Comparison of ENCODE assay signal across 8 cellular contexts in genomic region chr6:32785781-32786533, GRCh38. TPM values are rescaled to one million over a fixed set of nuclear protein-coding genes. Genes with fewer than 3 reads are reported as not detected.
DNase-seq lines count a peak whose midpoint lies in the region; ATAC-seq, FAIRE-seq and TF ChIP-seq lines count a peak whose summit lies in the region.

No MANE protein-coding gene starts in this region.

- H3K4me3 ChIP-seq in mammary epithelial cell (replicated peaks in 1 of 3; ENCODE audit: insufficient read depth in 1 of 3, low read depth in 2 of 3, low read length in 3 of 3): no peak overlapping the region
- no peak overlapping the region for H3K4me3 ChIP-seq in keratinocyte (ENCODE audit: control insufficient read depth in 2 of 3, extremely low read depth in 1 of 3, insufficient read depth in 2 of 3, low read depth in 1 of 3, low read length in 3 of 3)

- WGBS in mammary epithelial cell (ENCODE audit: low coverage, missing lambda C conversion rate): 43% methylated on average over 5 of the region's 5 CpGs

- H3K36me3 ChIP-seq in mammary epithelial cell (ENCODE audit: insufficient read depth, low read length) (no peaks in the 10 kb centered on the region), keratinocyte (ENCODE audit: control insufficient read depth in 2 of 2, extremely low read depth in 1 of 2, insufficient read depth in 2 of 2, low read length in 2 of 2) (no peaks in the 10 kb centered on the region)

- H2AFZ ChIP-seq in mammary epithelial cell (ENCODE audit: low read depth, low read length) (no peak overlapping the region), keratinocyte (ENCODE audit: control insufficient read depth, low read length) (no peak overlapping the region)

- dilution Hi-C loops in mammary epithelial cell (cut with HindIII; ENCODE audit: low sequenced_read_pairs): no loop called here
- dilution Hi-C loops in keratinocyte (cut with MboI; ENCODE audit: extremely low pct_ligation_motif_present, low sequenced_read_pairs): no loop called here

- H3K9ac ChIP-seq in mammary epithelial cell (ENCODE audit: insufficient read depth, low read length) (no peak overlapping the region), keratinocyte (ENCODE audit: control insufficient read depth, extremely low read depth, insufficient read depth, low read length) (no peak overlapping the region)

- TF ChIP-seq CTCF in mammary epithelial cell (conservative IDR thresholded peaks at IDR 0.05 in 1 of 2, IDR thresholded peaks at IDR 0.05 in 1 of 2; ENCODE audit: extremely low read depth in 1 of 2, insufficient read depth in 1 of 2, low read depth in 1 of 2, low read length in 2 of 2) (peak; percentile 61 to 73), keratinocyte (optimal IDR thresholded peaks at IDR 0.05 in 1 of 3, IDR thresholded peaks at IDR 0.05 in 1 of 3, conservative IDR thresholded peaks at IDR 0.05 in 1 of 3; ENCODE audit: extremely low read depth in 1 of 3, insufficient read depth in 2 of 3, low read length in 3 of 3) (peak; percentile 62 to 73 (median 72))

- FAIRE-seq in HTR-8/SVneo (lab: Jason Lieb, UNC): no peak
- FAIRE-seq in keratinocyte (lab: Jason Lieb, UNC): peak; percentile 71

- H3K4me1 ChIP-seq in mammary epithelial cell (ENCODE audit: insufficient read depth, low read length) (peaks cover 7% of the 10 kb centered on the region), keratinocyte (ENCODE audit: control insufficient read depth, extremely low read depth, insufficient read depth, low read length) (peaks cover 11% of the 10 kb centered on the region)

- H3K79me2 ChIP-seq in mammary epithelial cell (ENCODE audit: insufficient read depth, low read length): no peaks in the 10 kb centered on the region
- H3K79me2 ChIP-seq in keratinocyte (ENCODE audit: control insufficient read depth, insufficient read depth, low read length): no peaks in the 10 kb centered on the region

- H3K9me3 ChIP-seq in mammary epithelial cell (replicated peaks; ENCODE audit: insufficient read depth, low read length) (no peaks in the 10 kb centered on the region), keratinocyte (ENCODE audit: control insufficient read depth, low read depth, low read length) (no peaks in the 10 kb centered on the region)

- CTCF ChIA-PET in mammary epithelial cell (lab: Charles Lee; ENCODE audit: low non-redundant PET): interaction anchor here (0.5 to 1.2 kb wide), 5 partner anchors 82 to 923 kb away, joined by 3 to 8 read pairs (median 4); no protein-coding TSS in a partner anchor

- no peak for ATAC-seq in GM19328 (IDR thresholded peaks at IDR 0.05; ENCODE audit: unreplicated experiment)

- intact Hi-C loops in mammary epithelial cell (cut with micrococcal nuclease): loop anchor here (1.0 to 2.0 kb wide), 4 partner anchors 86 to 371 kb away; no protein-coding TSS in a partner anchor

- H3K4me2 ChIP-seq in mammary epithelial cell (ENCODE audit: insufficient read depth, low read depth, low read length) (no peak overlapping the region), keratinocyte (ENCODE audit: control insufficient read depth, extremely low read depth, insufficient read depth, low read depth, low read length) (no peak overlapping the region)

- H4K20me1 ChIP-seq in mammary epithelial cell (ENCODE audit: insufficient read depth, low read length): no peaks in the 10 kb centered on the region
- no peaks in the 10 kb centered on the region for H4K20me1 ChIP-seq in keratinocyte (ENCODE audit: control insufficient read depth, extremely low read depth, insufficient read depth, low read length)

- H3K27me3 ChIP-seq in mammary epithelial cell (ENCODE audit: insufficient read depth, low read length): no peaks in the 10 kb centered on the region
- no peaks in the 10 kb centered on the region for H3K27me3 ChIP-seq in keratinocyte (ENCODE audit: control insufficient read depth, extremely low read depth, insufficient read depth, low read length)

- no peaks in the 10 kb centered on the region for H3K9me1 ChIP-seq in keratinocyte (ENCODE audit: control insufficient read depth, extremely low read depth, insufficient read depth, low read length)

- BruUV-seq in mammary epithelial cell (replicated peaks; lab: Mats Ljungman, UMichigan): no TSS peak

- H3K27ac ChIP-seq in mammary epithelial cell (ENCODE audit: insufficient read depth, low read depth, low read length) (no peak overlapping the region), keratinocyte (ENCODE audit: control insufficient read depth, insufficient read depth, low read length) (no peak overlapping the region)

- DNase-seq in NCI-H345 (lab: John Stamatoyannopoulos, UW) (peak; percentile 17), NCI-H345 treated with DMSO at 0.1 percent for 48 hours (lab: John Stamatoyannopoulos, UW; ENCODE audit: unreplicated experiment) (no peak), HTR-8/SVneo (ENCODE audit: insufficient read length, low spot score) (peak; percentile 60), OCI-M1 (lab: John Stamatoyannopoulos, UW) (peak; percentile 91), mammary epithelial cell (peak; percentile 57), keratinocyte (ENCODE audit: low read depth, low spot score) (no peak), stromal cell of bone marrow (ENCODE audit: low read depth) (peak; percentile 57)

- in situ Hi-C loops in mammary epithelial cell (cut with MboI; ENCODE audit: low sequenced_read_pairs in 2 of 2): loop anchor here (10.0 to 25.0 kb wide), 3 partner anchors 71 to 549 kb away; no protein-coding TSS in a partner anchor

RNA-seq across cellular contexts. Expression of gene HLA-DQB2, which starts 22.6 kb away (rescaled TPM):
- under 1 TPM in 1 of 2 donors, not detected in 1; 0.50 TPM for total RNA-seq in mammary epithelial cell
- polyA plus RNA-seq in mammary epithelial cell (not detected), keratinocyte (not detected in 3 replicates)
- polyA minus RNA-seq in mammary epithelial cell (not detected), keratinocyte (not detected in 3 replicates)
- not detected for polyA plus RNA-seq in keratinocyte (2011; ENCODE audit: low read depth)
- polyA plus RNA-seq in keratinocyte (2011; cell fraction: cytosol; rRNA removed): not detected in 2 replicates
- not detected in 2 replicates for polyA plus RNA-seq in keratinocyte (2011; cell fraction: nucleus; rRNA removed)
- not detected in 2 replicates for polyA plus RNA-seq in keratinocyte (2012; ENCODE audit: low replicate concordance)
- polyA minus RNA-seq in keratinocyte (2011; cell fraction: cytosol; rRNA and poly(A)+ RNA removed): not detected
- polyA minus RNA-seq in keratinocyte (2011; cell fraction: nucleus; rRNA and poly(A)+ RNA removed): not detected in 2 replicates

RNA-seq across cellular contexts. Expression of gene HLA-DOB, which starts 30.8 kb away (rescaled TPM):
- total RNA-seq in mammary epithelial cell: 1 to 10 TPM; 5.5 to 8.3 TPM
- polyA plus RNA-seq in mammary epithelial cell (13.3 TPM), keratinocyte (9.2 to 12.7 TPM (median 12.5 TPM) in 3 replicates)
- polyA minus RNA-seq in mammary epithelial cell (20.0 TPM), keratinocyte (4.6 to 5.1 TPM (median 4.9 TPM) in 3 replicates)
- polyA plus RNA-seq in keratinocyte (2011; ENCODE audit: low read depth): 0.34 TPM
- polyA plus RNA-seq in keratinocyte (2011; cell fraction: cytosol; rRNA removed): 4.4 and 6.7 TPM in 2 replicates
- polyA plus RNA-seq in keratinocyte (2011; cell fraction: nucleus; rRNA removed): 24.8 and 29.0 TPM in 2 replicates
- 3.8 and 7.3 TPM in 2 replicates for polyA plus RNA-seq in keratinocyte (2012; ENCODE audit: low replicate concordance)
- polyA minus RNA-seq in keratinocyte (2011; cell fraction: cytosol; rRNA and poly(A)+ RNA removed): not detected
- 5.6 and 5.8 TPM in 2 replicates for polyA minus RNA-seq in keratinocyte (2011; cell fraction: nucleus; rRNA and poly(A)+ RNA removed)

RNA-seq across cellular contexts. Expression of gene HLA-DQA2, which starts 44.8 kb away (rescaled TPM):
- total RNA-seq in mammary epithelial cell: not detected
- polyA plus RNA-seq in mammary epithelial cell: not detected
- polyA minus RNA-seq in mammary epithelial cell: not detected
- not detected in 3 replicates for polyA plus RNA-seq in keratinocyte
- not detected for polyA plus RNA-seq in keratinocyte (2011; ENCODE audit: low read depth)
- polyA plus RNA-seq in keratinocyte (2011; cell fraction: cytosol; rRNA removed): not detected in 2 replicates
- polyA plus RNA-seq in keratinocyte (2011; cell fraction: nucleus; rRNA removed): not detected in 2 replicates
- polyA plus RNA-seq in keratinocyte (2012; ENCODE audit: low replicate concordance): not detected in 2 replicates
- polyA minus RNA-seq in keratinocyte: not detected in 3 replicates
- not detected for polyA minus RNA-seq in keratinocyte (2011; cell fraction: cytosol; rRNA and poly(A)+ RNA removed)
- polyA minus RNA-seq in keratinocyte (2011; cell fraction: nucleus; rRNA and poly(A)+ RNA removed): not detected in 2 replicates

RNA-seq across cellular contexts. Expression of gene TAP2, which starts 52.6 kb away (rescaled TPM):
- 10 to 100 TPM; 41.8 to 63.4 TPM for total RNA-seq in mammary epithelial cell
- polyA plus RNA-seq in mammary epithelial cell: 23.4 TPM
- 143 TPM for polyA minus RNA-seq in mammary epithelial cell
- 24.5 to 50.7 TPM (median 32.6 TPM) in 3 replicates for polyA plus RNA-seq in keratinocyte
- 4.3 TPM for polyA plus RNA-seq in keratinocyte (2011; ENCODE audit: low read depth)
- polyA plus RNA-seq in keratinocyte (2011; cell fraction: cytosol; rRNA removed): 7.8 and 9.5 TPM in 2 replicates
- 69.2 and 76.6 TPM in 2 replicates for polyA plus RNA-seq in keratinocyte (2011; cell fraction: nucleus; rRNA removed)
- polyA plus RNA-seq in keratinocyte (2012; ENCODE audit: low replicate concordance): 21.9 and 59.2 TPM in 2 replicates
- polyA minus RNA-seq in keratinocyte: 49.4 to 105 TPM (median 68.7 TPM) in 3 replicates
- 24.0 TPM for polyA minus RNA-seq in keratinocyte (2011; cell fraction: cytosol; rRNA and poly(A)+ RNA removed)
- polyA minus RNA-seq in keratinocyte (2011; cell fraction: nucleus; rRNA and poly(A)+ RNA removed): 94.4 and 116 TPM in 2 replicates

RNA-seq across cellular contexts. Expression of gene PSMB8, which starts 57.9 kb away (rescaled TPM):
- total RNA-seq in mammary epithelial cell: 10 to 100 TPM; 21.0 to 29.2 TPM
- polyA plus RNA-seq in mammary epithelial cell (48.2 TPM), keratinocyte (44.4 to 66.7 TPM (median 63.4 TPM) in 3 replicates)
- polyA minus RNA-seq in mammary epithelial cell (35.2 TPM), keratinocyte (20.2 to 36.4 TPM (median 31.7 TPM) in 3 replicates)
- 10.5 TPM for polyA plus RNA-seq in keratinocyte (2011; ENCODE audit: low read depth)
- 34.6 and 43.8 TPM in 2 replicates for polyA plus RNA-seq in keratinocyte (2011; cell fraction: cytosol; rRNA removed)
- 24.8 and 26.6 TPM in 2 replicates for polyA plus RNA-seq in keratinocyte (2011; cell fraction: nucleus; rRNA removed)
- polyA plus RNA-seq in keratinocyte (2012; ENCODE audit: low replicate concordance): 17.9 and 59.2 TPM in 2 replicates
- polyA minus RNA-seq in keratinocyte (2011; cell fraction: cytosol; rRNA and poly(A)+ RNA removed): 11.1 TPM
- polyA minus RNA-seq in keratinocyte (2011; cell fraction: nucleus; rRNA and poly(A)+ RNA removed): 4.3 and 5.0 TPM in 2 replicates

Comparison
In these comparisons a context has a peak if more than half of its experiments do, and no peak if none do; other contexts are left out.
1. DNase-seq: peak in NCI-H345 (single experiment), HTR-8/SVneo (single experiment), OCI-M1 (single experiment), mammary epithelial cell (single experiment) and stromal cell of bone marrow (single experiment); none in NCI-H345 treated with DMSO at 0.1 percent for 48 hours (single experiment) and keratinocyte (single experiment).